ENCODE assay signal across 22 cellular contexts in the genomic region with DNA sequence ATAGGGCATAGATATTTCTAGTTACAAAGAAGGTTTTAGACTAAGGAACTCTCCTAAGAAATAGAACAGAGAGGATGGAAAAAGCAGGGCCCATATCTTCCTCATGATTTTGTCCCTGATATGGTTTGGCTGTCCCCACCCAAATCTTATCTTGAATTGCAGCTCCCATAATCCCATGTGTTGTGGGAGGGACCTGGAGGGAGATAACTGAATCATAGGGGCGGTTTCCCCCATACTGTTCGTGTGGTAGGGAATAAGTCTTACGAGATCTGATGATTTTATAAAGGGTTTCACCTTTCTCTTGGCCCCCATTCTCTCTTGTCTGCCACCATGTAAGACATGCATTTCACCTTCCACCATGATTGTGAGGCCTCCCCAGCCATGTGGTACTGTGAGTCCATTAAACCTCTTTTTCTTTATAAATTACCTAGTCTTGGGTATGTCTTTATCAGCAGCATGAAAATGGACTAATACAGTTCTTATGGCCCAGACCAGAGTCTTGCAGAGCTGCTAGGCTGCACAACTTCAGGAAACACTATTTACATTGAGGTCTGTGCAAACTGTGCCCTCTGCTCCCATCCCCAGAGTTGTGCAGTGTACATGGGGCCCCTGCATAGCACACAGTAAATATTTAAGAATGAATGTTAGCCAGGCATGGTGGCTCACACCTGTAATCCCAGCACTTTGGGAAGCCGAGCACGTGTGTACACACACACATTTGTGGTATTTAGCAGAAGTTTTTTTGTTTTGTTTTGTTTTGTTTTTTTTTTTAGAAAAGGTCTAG. TPM values are rescaled to one million over a fixed set of nuclear protein-coding genes. Genes with fewer than 3 reads are reported as not detected.
"Had no signal": no experiment of that assay in that cellular context is flagged by ENCODE, and none has a peak within 500 bp of the region (broad histone marks: within the 10 kb centered on the region; RNA-seq: fewer than 3 reads in every experiment).

No MANE protein-coding gene starts in this region.

- H3K9ac ChIP-seq: neural progenitor cell had no signal

- ATAC-seq: foreskin keratinocyte had no signal

- DNase-seq: colonic mucosa; effector CD8-positive, alpha-beta T cell; endodermal cell; glutamatergic neuron; heart right ventricle; left cardiac atrium; left lung; spleen; stimulated activated naive B cell treated with anti-CD40 and anti-IgM and Interleukin-4, amounts not matched to agents 10 μg/mL and 1 μg/mL and 100 μg/mL, for 72 hours; upper lobe of left lung had no signal

- H3K36me3 ChIP-seq: colonic mucosa, esophagus muscularis mucosa, gastroesophageal sphincter, heart right ventricle, left lung, neural progenitor cell, prostate gland, right atrium auricular region, spleen, thoracic aorta, tibial nerve, upper lobe of left lung had no signal

- H3K9me3 ChIP-seq: colonic mucosa, esophagus muscularis mucosa, gastroesophageal sphincter, heart right ventricle, left lung, prostate gland, right atrium auricular region, spleen, thoracic aorta, tibial nerve, upper lobe of left lung had no signal

- H3K4me2 ChIP-seq: neural progenitor cell had no signal

- H3K27ac ChIP-seq: colonic mucosa, epithelial cell of prostate, esophagus muscularis mucosa, foreskin keratinocyte, gastroesophageal sphincter, heart right ventricle, left lung, neural progenitor cell, right atrium auricular region, skin epidermis, thoracic aorta, tibial nerve, upper lobe of left lung had no signal

- FAIRE-seq: urothelium cell line had no signal

- H3K4me3 ChIP-seq: colonic mucosa, gastroesophageal sphincter, heart right ventricle, left lung, neural progenitor cell, prostate gland, right atrium auricular region, skin epidermis, spleen, tibial nerve, upper lobe of left lung had no signal

- H3K4me1 ChIP-seq: colonic mucosa, neural progenitor cell, prostate gland, right atrium auricular region had no signal

- H3K27me3 ChIP-seq: colonic mucosa, esophagus muscularis mucosa, foreskin keratinocyte, gastroesophageal sphincter, heart right ventricle, left lung, neural progenitor cell, right atrium auricular region, spleen, tibial nerve, upper lobe of left lung had no signal

RNA-seq across cellular contexts. Expression of a gene that starts 20.3 kb away (rescaled TPM):
- polyA plus RNA-seq: naive thymus-derived CD4-positive, alpha-beta T cell had no signal
